1 cellular context compared by ENCODE assay signal in genomic region chr13:110965755-110966134, GRCh38.
TF ChIP-seq lines count a peak whose summit lies in the region.

No MANE protein-coding gene starts in this region.

TF ChIP-seq in HCT116, 20 proteins besides CTCF, POLR2A, EP300 and RAD21:
- TF ChIP-seq TCF7L2 (IDR thresholded peaks at IDR 0.05; ENCODE audit: borderline replicate concordance, extremely low read depth, insufficient read depth, insufficient read length) (no peak), EZH2 (IDR thresholded peaks at IDR 0.05) (no peak), JUND (IDR thresholded peaks at IDR 0.05) (no peak), SRF (IDR thresholded peaks at IDR 0.05; ENCODE audit: low read depth) (no peak), POLR2AphosphoS5 (IDR thresholded peaks at IDR 0.05; ENCODE audit: low read depth, low read length) (no peak), FOSL1 (IDR thresholded peaks at IDR 0.05; ENCODE audit: low read depth) (no peak), YY1 (IDR thresholded peaks at IDR 0.05; ENCODE audit: extremely low read depth, insufficient replicate concordance, low read depth, low read length) (no peak), ZNF274 (IDR thresholded peaks at IDR 0.05; ENCODE audit: low read depth, low read length) (no peak)
- TF ChIP-seq, protein P1, sequence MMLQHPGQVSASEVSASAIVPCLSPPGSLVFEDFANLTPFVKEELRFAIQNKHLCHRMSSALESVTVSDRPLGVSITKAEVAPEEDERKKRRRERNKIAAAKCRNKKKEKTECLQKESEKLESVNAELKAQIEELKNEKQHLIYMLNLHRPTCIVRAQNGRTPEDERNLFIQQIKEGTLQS (IDR thresholded peaks at IDR 0.05), result no peak
- TF ChIP-seq, protein P2, sequence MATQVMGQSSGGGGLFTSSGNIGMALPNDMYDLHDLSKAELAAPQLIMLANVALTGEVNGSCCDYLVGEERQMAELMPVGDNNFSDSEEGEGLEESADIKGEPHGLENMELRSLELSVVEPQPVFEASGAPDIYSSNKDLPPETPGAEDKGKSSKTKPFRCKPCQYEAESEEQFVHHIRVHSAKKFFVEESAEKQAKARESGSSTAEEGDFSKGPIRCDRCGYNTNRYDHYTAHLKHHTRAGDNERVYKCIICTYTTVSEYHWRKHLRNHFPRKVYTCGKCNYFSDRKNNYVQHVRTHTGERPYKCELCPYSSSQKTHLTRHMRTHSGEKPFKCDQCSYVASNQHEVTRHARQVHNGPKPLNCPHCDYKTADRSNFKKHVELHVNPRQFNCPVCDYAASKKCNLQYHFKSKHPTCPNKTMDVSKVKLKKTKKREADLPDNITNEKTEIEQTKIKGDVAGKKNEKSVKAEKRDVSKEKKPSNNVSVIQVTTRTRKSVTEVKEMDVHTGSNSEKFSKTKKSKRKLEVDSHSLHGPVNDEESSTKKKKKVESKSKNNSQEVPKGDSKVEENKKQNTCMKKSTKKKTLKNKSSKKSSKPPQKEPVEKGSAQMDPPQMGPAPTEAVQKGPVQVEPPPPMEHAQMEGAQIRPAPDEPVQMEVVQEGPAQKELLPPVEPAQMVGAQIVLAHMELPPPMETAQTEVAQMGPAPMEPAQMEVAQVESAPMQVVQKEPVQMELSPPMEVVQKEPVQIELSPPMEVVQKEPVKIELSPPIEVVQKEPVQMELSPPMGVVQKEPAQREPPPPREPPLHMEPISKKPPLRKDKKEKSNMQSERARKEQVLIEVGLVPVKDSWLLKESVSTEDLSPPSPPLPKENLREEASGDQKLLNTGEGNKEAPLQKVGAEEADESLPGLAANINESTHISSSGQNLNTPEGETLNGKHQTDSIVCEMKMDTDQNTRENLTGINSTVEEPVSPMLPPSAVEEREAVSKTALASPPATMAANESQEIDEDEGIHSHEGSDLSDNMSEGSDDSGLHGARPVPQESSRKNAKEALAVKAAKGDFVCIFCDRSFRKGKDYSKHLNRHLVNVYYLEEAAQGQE (IDR thresholded peaks at IDR 0.05; ENCODE audit: low read depth), result no peak
- TF ChIP-seq, protein P3, sequence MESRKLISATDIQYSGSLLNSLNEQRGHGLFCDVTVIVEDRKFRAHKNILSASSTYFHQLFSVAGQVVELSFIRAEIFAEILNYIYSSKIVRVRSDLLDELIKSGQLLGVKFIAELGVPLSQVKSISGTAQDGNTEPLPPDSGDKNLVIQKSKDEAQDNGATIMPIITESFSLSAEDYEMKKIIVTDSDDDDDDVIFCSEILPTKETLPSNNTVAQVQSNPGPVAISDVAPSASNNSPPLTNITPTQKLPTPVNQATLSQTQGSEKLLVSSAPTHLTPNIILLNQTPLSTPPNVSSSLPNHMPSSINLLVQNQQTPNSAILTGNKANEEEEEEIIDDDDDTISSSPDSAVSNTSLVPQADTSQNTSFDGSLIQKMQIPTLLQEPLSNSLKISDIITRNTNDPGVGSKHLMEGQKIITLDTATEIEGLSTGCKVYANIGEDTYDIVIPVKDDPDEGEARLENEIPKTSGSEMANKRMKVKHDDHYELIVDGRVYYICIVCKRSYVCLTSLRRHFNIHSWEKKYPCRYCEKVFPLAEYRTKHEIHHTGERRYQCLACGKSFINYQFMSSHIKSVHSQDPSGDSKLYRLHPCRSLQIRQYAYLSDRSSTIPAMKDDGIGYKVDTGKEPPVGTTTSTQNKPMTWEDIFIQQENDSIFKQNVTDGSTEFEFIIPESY (IDR thresholded peaks at IDR 0.05; ENCODE audit: extremely low read depth, insufficient replicate concordance, low read length), result no peak
